In genomic region chr13:97976551-97977375, GRCh38 we compare ENCODE assay signal across 1 cellular context.
TF ChIP-seq lines count a peak whose summit lies in the region.

No MANE protein-coding gene starts in this region.

TF ChIP-seq in GM12878, 131 proteins besides CTCF, POLR2A, EP300 and RAD21 (continued from another document and continues in another):
- TF ChIP-seq SKIL (IDR thresholded peaks at IDR 0.05; ENCODE audit: low read depth, poor library complexity, severe bottlenecking) (no peak), ZSCAN29 (IDR thresholded peaks at IDR 0.05) (0 out of 2 replicates have a peak, but pooled peaks have one; percentile 31), ZBED1 (IDR thresholded peaks at IDR 0.05; ENCODE audit: borderline replicate concordance) (no peak), USF1 (IDR thresholded peaks at IDR 0.05; ENCODE audit: borderline replicate concordance, extremely low read length, insufficient read depth, low read depth, low read length) (no peak), ATF2 (IDR thresholded peaks at IDR 0.05; ENCODE audit: low read length) (no peak), SIX5 (IDR thresholded peaks at IDR 0.05; ENCODE audit: low read depth, low read length, severe bottlenecking) (no peak), CEBPB (IDR thresholded peaks at IDR 0.05; ENCODE audit: borderline replicate concordance in 1 of 2, low read depth in 2 of 2, low read length in 2 of 2) (no peak), HDAC6 (IDR thresholded peaks at IDR 0.05; ENCODE audit: unreplicated experiment) (no peak), ZNF217 (IDR thresholded peaks at IDR 0.05) (no peak), MAX (IDR thresholded peaks at IDR 0.05; ENCODE audit: low read depth, low read length) (no peak), NRF1 (conservative IDR thresholded peaks at IDR 0.05; ENCODE audit: low read depth, low read length) (no peak), FOXK2 (IDR thresholded peaks at IDR 0.05) (no peak), STAT3 (IDR thresholded peaks at IDR 0.05; ENCODE audit: low read depth, low read length) (no peak), RELB (IDR thresholded peaks at IDR 0.05; ENCODE audit: low read depth) (no peak), RAD51 (IDR thresholded peaks at IDR 0.05) (no peak), EZH2 (IDR thresholded peaks at IDR 0.05; ENCODE audit: borderline replicate concordance, control insufficient read depth, low read depth, low read length) (no peak), TARDBP (IDR thresholded peaks at IDR 0.05; ENCODE audit: borderline replicate concordance) (no peak), MEF2B (IDR thresholded peaks at IDR 0.05; ENCODE audit: partially characterized antibody, poor library complexity, severe bottlenecking) (no peak), YBX1 (IDR thresholded peaks at IDR 0.05) (no peak), BACH1 (IDR thresholded peaks at IDR 0.05; ENCODE audit: borderline replicate concordance) (peak; percentile 18; the same call in 1 of the 2 replicates), ETV6 (conservative IDR thresholded peaks at IDR 0.05 in 1 of 2, IDR thresholded peaks at IDR 0.05 in 1 of 2; ENCODE audit: borderline replicate concordance in 1 of 2, low read depth in 1 of 2) (no peak), CHD1 (IDR thresholded peaks at IDR 0.05; ENCODE audit: low read depth, low read length) (no peak), SMAD5 (IDR thresholded peaks at IDR 0.05; ENCODE audit: low read depth) (no peak), SRF (IDR thresholded peaks at IDR 0.05; ENCODE audit: low read depth in 2 of 2, low read length in 2 of 2) (no peak), BHLHE40 (IDR thresholded peaks at IDR 0.05; ENCODE audit: borderline replicate concordance in 1 of 2, low read depth in 2 of 2, low read length in 1 of 2) (peak in 1 of 2 experiments; percentile 75; a peak in 3 of 4 replicates), RFX5 (IDR thresholded peaks at IDR 0.05; ENCODE audit: low read depth, low read length) (no peak), ASH2L (IDR thresholded peaks at IDR 0.05; ENCODE audit: borderline replicate concordance, low read depth) (peak; percentile 86; the same call in 1 of the 2 replicates), ZBTB4 (CRISPR knock-in tag; IDR thresholded peaks at IDR 0.05) (no peak), E4F1 (IDR thresholded peaks at IDR 0.05; ENCODE audit: borderline replicate concordance, partially characterized antibody) (no peak), MEF2A (IDR thresholded peaks at IDR 0.05; ENCODE audit: insufficient read depth, low read depth, low read length) (no peak), PML (IDR thresholded peaks at IDR 0.05; ENCODE audit: low read length) (no peak), TCF12 (IDR thresholded peaks at IDR 0.05; ENCODE audit: low read depth, low read length) (no peak), MTA2 (IDR thresholded peaks at IDR 0.05; ENCODE audit: low read depth) (no peak), FOXM1 (IDR thresholded peaks at IDR 0.05; ENCODE audit: low read depth, low read length) (no peak), NFXL1 (IDR thresholded peaks at IDR 0.05; ENCODE audit: borderline replicate concordance) (no peak), BRCA1 (IDR thresholded peaks at IDR 0.05; ENCODE audit: low read depth, low read length) (no peak), KLF5 (IDR thresholded peaks at IDR 0.05; ENCODE audit: partially characterized antibody) (no peak), E2F8 (IDR thresholded peaks at IDR 0.05; ENCODE audit: low read depth, partially characterized antibody) (no peak), MYB (IDR thresholded peaks at IDR 0.05; ENCODE audit: borderline replicate concordance, low read depth, low read length) (no peak), RB1 (IDR thresholded peaks at IDR 0.05; ENCODE audit: borderline replicate concordance) (peak; percentile 25; the same call in 1 of the 2 replicates), JUNB (IDR thresholded peaks at IDR 0.05) (no peak), HCFC1 (IDR thresholded peaks at IDR 0.05; ENCODE audit: low read length) (peak; percentile 23; the same call in 1 of the 2 replicates), HDAC2 (IDR thresholded peaks at IDR 0.05) (no peak), NKRF (conservative IDR thresholded peaks at IDR 0.05) (peak; percentile 77), TAF1 (IDR thresholded peaks at IDR 0.05; ENCODE audit: borderline replicate concordance, low read depth, low read length) (peak; percentile 69), RCOR1 (conservative IDR thresholded peaks at IDR 0.05; ENCODE audit: low read depth, low read length) (no peak), IKZF1 (conservative IDR thresholded peaks at IDR 0.05) (peak; percentile 63), DPF2 (IDR thresholded peaks at IDR 0.05) (no peak; the same call in 1 of the 2 replicates), PBX3 (IDR thresholded peaks at IDR 0.05; ENCODE audit: insufficient replicate concordance, low read depth, low read length) (no peak), KAT2A (conservative IDR thresholded peaks at IDR 0.05; ENCODE audit: control insufficient read depth, low read depth, low read length) (no peak)
